32 cellular contexts compared by ENCODE assay signal in genomic region chr3:40873456-40873855, GRCh38.
DNase-seq lines count a peak whose midpoint lies in the region; ATAC-seq, FAIRE-seq and TF ChIP-seq lines count a peak whose summit lies in the region.
"Had no signal": no experiment of that assay in that cellular context is flagged by ENCODE, and none has a peak within 500 bp of the region (broad histone marks: within the 10 kb centered on the region; RNA-seq: fewer than 3 reads in every experiment).

No MANE protein-coding gene starts in this region.

- ATAC-seq in GM21825 (IDR thresholded peaks at IDR 0.05; ENCODE audit: unreplicated experiment) = no peak
- ATAC-seq: activated CD8-positive, alpha-beta memory T cell treated with anti-CD3 and anti-CD28 coated beads, Interleukin-2, amount 10 ng/mL, durations not matched to agents 7 days and 5 days; left lung; natural killer cell; stimulated activated naive CD8-positive, alpha-beta T cell treated with anti-CD3 and anti-CD28 coated beads, Interleukin-15, amount 100 ng/mL, for 72 hours had no signal

- WGBS in small intestine, 3 donors = 26 to 64% (median 35%) methylated on average over 2 of the region's 2 CpGs

- H3K27ac ChIP-seq in small intestine (ENCODE audit: low read depth in 1 of 2, low read length in 1 of 2) (no peak overlapping the region), tibial artery (no peak overlapping the region)
- H3K27ac ChIP-seq: dorsolateral prefrontal cortex, GM23248, left lung, skin epidermis had no signal

- peaks cover 53% of the 10 kb centered on the region for H3K4me1 Mint-ChIP-seq in glutamatergic neuron (ENCODE audit: low read depth, unreplicated experiment)
- H3K4me1 Mint-ChIP-seq: activated CD8-positive, alpha-beta memory T cell treated with anti-CD3 and anti-CD28 coated beads, Interleukin-2, amount 10 ng/mL, durations not matched to agents 7 days and 5 days; immature natural killer cell; natural killer cell; stimulated activated naive CD8-positive, alpha-beta T cell treated with anti-CD3 and anti-CD28 coated beads, Interleukin-15, amount 100 ng/mL, for 72 hours had no signal

- DNase-seq in NCI-H2196 (lab: John Stamatoyannopoulos, UW; ENCODE audit: unreplicated experiment) = peak; percentile 8
- no peak for DNase-seq in NCI-H2196 treated with DMSO at 0.1 percent for 48 hours (lab: John Stamatoyannopoulos, UW; ENCODE audit: unreplicated experiment)
- DNase-seq in NCI-H2171 (lab: John Stamatoyannopoulos, UW) = peak; percentile 47
- DNase-seq in glutamatergic neuron = no peak
- DNase-seq in small intestine = peak; percentile 46
- no peak for DNase-seq in tibial artery
- no peak for DNase-seq in cortex of kidney (lab: John Stamatoyannopoulos, UW)
- DNase-seq: activated CD4-positive, CD25-positive, alpha-beta regulatory T cell; activated CD8-positive, alpha-beta memory T cell treated with anti-CD3 and anti-CD28 coated beads, Interleukin-2, amount 10 ng/mL, durations not matched to agents 7 days and 5 days; activated naive CD4-positive, alpha-beta T cell treated with Interleukin-2 at 50 U/mL for 16 hours; activated T-cell treated with anti-CD3 and anti-CD28 coated beads, Interleukin-2, amount 50 U/mL, for 48 hours; BE2C; DND-41; dorsolateral prefrontal cortex; GM23248; HFFc6; hypothalamus; immature natural killer cell; KBM-7; left lung; MM.1S; natural killer cell; NCI-H187; NCI-H446; SHP77; stimulated activated CD4-positive, alpha-beta T cell treated with anti-CD3 and anti-CD28 coated beads, Interleukin-1b, Interleukin-23, amount 100 ng/mL, for 48 hours; stimulated activated CD8-positive, alpha-beta memory T cell treated with anti-CD3 and anti-CD28 coated beads, Interleukin-4, amount 100 ng/mL, for 48 hours; stimulated activated naive CD8-positive, alpha-beta T cell treated with anti-CD3 and anti-CD28 coated beads, Interleukin-15, amount 100 ng/mL, for 72 hours; T1000 had no signal

- H3K4me1 ChIP-seq in small intestine (ENCODE audit: control insufficient read depth in 2 of 2, insufficient read depth in 1 of 2, low read depth in 1 of 2, low read length in 1 of 2) (peaks cover 0 to 5% of the 10 kb centered on the region in 2 donors), tibial artery (peaks cover 0 to 59% (median 36%) of the 10 kb centered on the region in 4 donors)
- H3K4me1 ChIP-seq: BE2C had no signal

- H3K27ac Mint-ChIP-seq in glutamatergic neuron (ENCODE audit: unreplicated experiment) = no peak overlapping the region
- H3K27ac Mint-ChIP-seq: activated CD8-positive, alpha-beta memory T cell treated with anti-CD3 and anti-CD28 coated beads, Interleukin-2, amount 10 ng/mL, durations not matched to agents 7 days and 5 days; HFFc6; immature natural killer cell; natural killer cell; stimulated activated naive CD8-positive, alpha-beta T cell treated with anti-CD3 and anti-CD28 coated beads, Interleukin-15, amount 100 ng/mL, for 72 hours had no signal

- H3K9me3 Mint-ChIP-seq in glutamatergic neuron (ENCODE audit: unreplicated experiment) = peaks cover 6% of the 10 kb centered on the region
- H3K9me3 Mint-ChIP-seq: natural killer cell had no signal

- intact Hi-C loops in tibial artery (cut with DNase I; ENCODE audit: low total_unique reads) = loop anchor here (10.0 kb wide), 2 partner anchors 99 to 351 kb away; no protein-coding TSS in a partner anchor

- no peak for TF ChIP-seq CTCF in glutamatergic neuron (IDR thresholded peaks at IDR 0.05; ENCODE audit: partially characterized antibody, unreplicated experiment)
- no peak for TF ChIP-seq CTCF in tibial artery (IDR thresholded peaks at IDR 0.05)

- peak overlapping the region; percentile 43 for H3K4me3 Mint-ChIP-seq in glutamatergic neuron (ENCODE audit: unreplicated experiment)
- H3K4me3 Mint-ChIP-seq: activated CD8-positive, alpha-beta memory T cell treated with anti-CD3 and anti-CD28 coated beads, Interleukin-2, amount 10 ng/mL, durations not matched to agents 7 days and 5 days; HFFc6; immature natural killer cell; natural killer cell; stimulated activated naive CD8-positive, alpha-beta T cell treated with anti-CD3 and anti-CD28 coated beads, Interleukin-15, amount 100 ng/mL, for 72 hours had no signal

- no peaks in the 10 kb centered on the region for H3K36me3 Mint-ChIP-seq in glutamatergic neuron (ENCODE audit: unreplicated experiment)
- H3K36me3 Mint-ChIP-seq: activated CD8-positive, alpha-beta memory T cell treated with anti-CD3 and anti-CD28 coated beads, Interleukin-2, amount 10 ng/mL, durations not matched to agents 7 days and 5 days; immature natural killer cell; natural killer cell had no signal

- H3K27me3 Mint-ChIP-seq in glutamatergic neuron (ENCODE audit: unreplicated experiment) = peaks cover 8% of the 10 kb centered on the region

- H3K4me3 ChIP-seq in small intestine (ENCODE audit: low read depth in 1 of 2, low read length in 2 of 2) = no peak overlapping the region
- no peak overlapping the region for H3K4me3 ChIP-seq in tibial artery
- H3K4me3 ChIP-seq: dorsolateral prefrontal cortex, GM23248, left lung, skin epidermis had no signal

- H3K27me3 ChIP-seq in small intestine (ENCODE audit: control insufficient read depth in 2 of 2, insufficient read depth in 2 of 2, low read length in 2 of 2) (no peaks in the 10 kb centered on the region), tibial artery (no peaks in the 10 kb centered on the region)
- H3K27me3 ChIP-seq: BE2C, dorsolateral prefrontal cortex, left lung had no signal

- H3K9me3 ChIP-seq in small intestine (ENCODE audit: control insufficient read depth, low read depth) = no peaks in the 10 kb centered on the region
- H3K9me3 ChIP-seq in tibial artery = no peaks in the 10 kb centered on the region
- H3K9me3 ChIP-seq: BE2C, left lung had no signal

- no peak for FAIRE-seq in small intestine (lab: Jason Lieb, UNC)
- FAIRE-seq: HTR-8/SVneo had no signal

- H3K36me3 ChIP-seq in small intestine (ENCODE audit: control insufficient read depth in 2 of 2, insufficient read depth in 2 of 2, low read length in 2 of 2) = no peaks in the 10 kb centered on the region
- H3K36me3 ChIP-seq in tibial artery = no peaks in the 10 kb centered on the region
- H3K36me3 ChIP-seq: BE2C, left lung had no signal

Comparison
In these comparisons a context has a peak if more than half of its experiments do, and no peak if none do; other contexts are left out.
1. DNase-seq: peak in NCI-H2196 (single experiment), NCI-H2171 (single experiment) and small intestine (single experiment); none in NCI-H2196 treated with DMSO at 0.1 percent for 48 hours (single experiment), glutamatergic neuron (single experiment), tibial artery (0 of 2) and cortex of kidney (single experiment).